1 cellular context compared by ENCODE assay signal in genomic region chr16:19108409-19109287, GRCh38.
TF ChIP-seq lines count a peak whose summit lies in the region.

No MANE protein-coding gene starts in this region.

TF ChIP-seq in A549, 52 proteins besides CTCF, POLR2A, EP300 and RAD21 (continued from another document):
- TF ChIP-seq ATOH8 (CRISPR knock-in tag; IDR thresholded peaks at IDR 0.05; ENCODE audit: low read depth) (no peak), HMGXB4 (CRISPR knock-in tag; IDR thresholded peaks at IDR 0.05; ENCODE audit: borderline replicate concordance) (no peak), KDM1A (IDR thresholded peaks at IDR 0.05; ENCODE audit: low read depth) (no peak), NR3C1 (IDR thresholded peaks at IDR 0.05) (no peak)
